Comparison of ENCODE assay signal across 1 cellular context in the genomic region with DNA sequence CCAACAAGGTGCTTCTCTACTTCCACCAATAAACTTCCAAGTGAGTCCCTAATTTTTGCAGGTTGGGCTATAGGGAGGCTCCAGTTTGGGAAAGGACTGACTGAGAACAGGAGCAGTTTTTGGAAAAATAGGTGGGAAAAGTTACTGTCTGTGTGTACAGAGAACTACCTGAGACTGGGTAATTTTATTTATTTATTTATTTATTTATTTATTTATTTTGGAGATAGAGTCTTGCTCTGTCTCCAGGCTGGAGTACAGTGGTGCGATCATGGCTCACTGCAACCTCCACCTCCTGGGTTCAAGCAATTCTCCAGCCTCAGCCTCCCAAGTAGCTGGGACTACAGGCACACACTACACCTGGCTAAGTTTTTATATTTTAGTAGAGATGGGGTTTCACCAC. TPM values are rescaled to one million over a fixed set of nuclear protein-coding genes. Genes with fewer than 3 reads are reported as not detected.
"Had no signal": no experiment of that assay in that cellular context is flagged by ENCODE, and none has a peak within 500 bp of the region (broad histone marks: within the 10 kb centered on the region; RNA-seq: fewer than 3 reads in every experiment).

No MANE protein-coding gene starts in this region.

RNA-seq across cellular contexts. Expression of a gene that starts 11.2 kb away (rescaled TPM):
- total RNA-seq: activated naive CD4-positive, alpha-beta T cell treated with anti-CD3 and anti-CD28 coated beads for 36 hours had no signal
